Comparison of ENCODE assay signal across 9 cellular contexts in genomic region chrX:130340271-130340670, GRCh38. TPM values are rescaled to one million over a fixed set of nuclear protein-coding genes. Genes with fewer than 3 reads are reported as not detected.
A peak's percentile ranks its signal among the peaks of the same experiment; 100 is the strongest.
DNase-seq lines count a peak whose midpoint lies in the region; ATAC-seq and TF ChIP-seq lines count a peak whose summit lies in the region.
"Had no signal": no experiment of that assay in that cellular context is flagged by ENCODE, and none has a peak within 500 bp of the region (broad histone marks: within the 10 kb centered on the region; RNA-seq: fewer than 3 reads in every experiment).

No MANE protein-coding gene starts in this region.

- H3K36me3 ChIP-seq in ascending aorta (no peaks in the 10 kb centered on the region), lung (ENCODE audit: control insufficient read depth in 2 of 2, insufficient read depth in 2 of 2, low read length in 2 of 2) (no peaks in the 10 kb centered on the region)

- H3K27ac ChIP-seq in 22Rv1: peak overlapping the region; percentile 29; the same call in 1 of the 2 replicates
- H3K27ac ChIP-seq in ascending aorta: peak overlapping the region; percentile 10 to 12
- H3K27ac ChIP-seq in lung (ENCODE audit: low read depth in 1 of 2, low read length in 1 of 2): peak overlapping the region; percentile 23 to 69

- intact Hi-C loops in ascending aorta (cut with DNase I): no loop called here

- H3K4me3 ChIP-seq in ascending aorta (peak overlapping the region; percentile 58 to 73), lung (peak overlapping the region; percentile 63)

- WGBS in lung, 2 donors: 11 to 44% methylated on average over 9 of the region's 9 CpGs

- H3K27me3 ChIP-seq in ascending aorta (no peaks in the 10 kb centered on the region), lung (ENCODE audit: control insufficient read depth, insufficient read depth) (no peaks in the 10 kb centered on the region)

- peak; percentile 4 for ATAC-seq in HG02798 (IDR thresholded peaks at IDR 0.05; ENCODE audit: poor library complexity, unreplicated experiment)
- no peak for ATAC-seq in lung (ENCODE audit: insufficient read depth, low FRiP score)
- ATAC-seq in GM21381 (IDR thresholded peaks at IDR 0.05; ENCODE audit: unreplicated experiment): no peak

- no peaks in the 10 kb centered on the region for H3K4me1 ChIP-seq in ascending aorta
- H3K4me1 ChIP-seq in lung (ENCODE audit: control insufficient read depth in 2 of 2, insufficient read depth in 2 of 2, low read length in 2 of 2): no peaks in the 10 kb centered on the region

- DNase-seq in ascending aorta (ENCODE audit: low spot score in 2 of 2) (no peak), lung (ENCODE audit: low spot score) (no peak), RKO (ENCODE audit: low spot score) (no peak), NCI-H1092 treated with DMSO at 0.1 percent for 48 hours (lab: John Stamatoyannopoulos, UW) (no peak), T1000 (lab: John Stamatoyannopoulos, UW) (no peak)

- no peaks in the 10 kb centered on the region for H3K9me3 ChIP-seq in ascending aorta
- no peaks in the 10 kb centered on the region for H3K9me3 ChIP-seq in lung (ENCODE audit: control insufficient read depth in 2 of 2, insufficient read depth in 1 of 2, low read length in 1 of 2)

- TF ChIP-seq CTCF in 22Rv1 (IDR thresholded peaks at IDR 0.05): no peak
- no peak for TF ChIP-seq CTCF in ascending aorta (IDR thresholded peaks at IDR 0.05)
- no peak for TF ChIP-seq CTCF in lung (IDR thresholded peaks at IDR 0.05; ENCODE audit: control extremely low read depth, extremely low read depth)

RNA-seq across cellular contexts. Expression of gene SLC25A14, which starts 0.6 kb away (rescaled TPM):
- total RNA-seq in ascending aorta (14.9 TPM), lung (10 to 100 TPM; 14.4 to 25.5 TPM)
- polyA plus RNA-seq in lung: 10 to 100 TPM in 1 of 2 donors, 1 to 10 TPM in 1; 8.7 to 15.5 TPM

RNA-seq across cellular contexts. Expression of gene GPR119, which starts 45.2 kb away (rescaled TPM):
- total RNA-seq in ascending aorta (not detected), lung (not detected)
- polyA plus RNA-seq in lung: not detected
- total RNA-seq: glomerular endothelial cell had no signal
